In the genomic region with DNA sequence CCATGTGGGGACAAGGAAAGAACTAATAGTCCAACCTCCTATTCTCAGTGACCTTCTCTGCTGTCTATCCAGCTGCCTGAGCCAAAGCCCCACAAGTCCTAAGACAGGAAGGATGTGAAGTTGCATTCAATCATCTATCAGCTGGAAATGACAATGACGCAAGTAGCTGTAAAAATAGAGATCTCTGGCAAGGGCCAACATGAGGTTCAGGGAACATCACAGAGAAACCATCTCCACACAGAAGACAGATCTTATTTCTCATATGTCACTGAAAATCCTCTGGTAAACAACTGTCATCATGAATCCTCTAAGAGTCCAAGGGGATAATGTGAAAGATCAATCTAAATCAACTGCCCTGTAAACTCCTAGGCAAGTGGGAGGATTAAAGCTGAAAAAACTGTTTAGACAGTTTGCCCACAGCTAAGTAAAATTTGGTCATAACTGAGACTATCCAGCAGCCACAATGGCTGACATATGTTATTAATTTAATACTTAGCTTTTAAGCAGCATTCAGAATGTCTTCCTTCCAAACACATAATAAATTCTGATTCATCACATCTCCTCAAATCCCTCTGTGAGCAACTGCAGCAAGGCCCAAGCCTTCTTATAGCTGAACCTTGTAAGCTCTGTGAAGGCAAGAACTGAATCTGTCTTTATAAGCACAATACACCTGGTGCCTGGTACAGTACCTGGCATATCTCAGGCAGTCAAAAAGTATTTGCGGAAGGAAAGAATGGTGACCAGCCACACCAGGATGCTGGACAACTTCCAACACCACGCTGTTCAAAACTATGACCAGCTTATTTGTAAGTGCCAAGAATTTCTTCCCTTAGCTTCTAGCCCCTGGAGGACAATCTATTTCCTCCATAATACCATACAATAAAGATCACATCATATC, we compare ENCODE assay signal across 2 cellular contexts.
TF ChIP-seq lines count a peak whose summit lies in the region.

No MANE protein-coding gene starts in this region.

TF ChIP-seq in endothelial cell of umbilical vein, 7 proteins besides CTCF, POLR2A, EP300 and RAD21:
- no peak for TF ChIP-seq FOS (IDR thresholded peaks at IDR 0.05; ENCODE audit: borderline replicate concordance, insufficient read depth, low read length)
- TF ChIP-seq JUN (IDR thresholded peaks at IDR 0.05; ENCODE audit: borderline replicate concordance, insufficient read depth, insufficient read length, low read depth) = no peak
- no peak for TF ChIP-seq MAX (IDR thresholded peaks at IDR 0.05; ENCODE audit: insufficient read depth, insufficient read length)
- no peak for TF ChIP-seq MYC (IDR thresholded peaks at IDR 0.05; ENCODE audit: low read depth, low read length)
- no peak for TF ChIP-seq EZH2 (IDR thresholded peaks at IDR 0.05; ENCODE audit: borderline replicate concordance, low read depth, low read length, severe bottlenecking)
- no peak for TF ChIP-seq POLR2AphosphoS5 (IDR thresholded peaks at IDR 0.05; ENCODE audit: insufficient read depth, low read depth, low read length)
- TF ChIP-seq GATA2 (IDR thresholded peaks at IDR 0.05; ENCODE audit: insufficient read depth, insufficient read length, low read depth, low read length) = no peak

TF ChIP-seq in GM23338, 12 proteins besides CTCF, POLR2A, EP300 and RAD21:
- TF ChIP-seq JUNB (IDR thresholded peaks at IDR 0.05; ENCODE audit: unreplicated experiment) = no peak
- no peak for TF ChIP-seq ZNF331 (CRISPR knock-in tag; IDR thresholded peaks at IDR 0.05; ENCODE audit: low read depth)
- no peak for TF ChIP-seq CREB1 (CRISPR knock-in tag; IDR thresholded peaks at IDR 0.05; ENCODE audit: low read depth)
- TF ChIP-seq POLR2AphosphoS5 (IDR thresholded peaks at IDR 0.05; ENCODE audit: low read depth) = no peak
- TF ChIP-seq, protein P1, sequence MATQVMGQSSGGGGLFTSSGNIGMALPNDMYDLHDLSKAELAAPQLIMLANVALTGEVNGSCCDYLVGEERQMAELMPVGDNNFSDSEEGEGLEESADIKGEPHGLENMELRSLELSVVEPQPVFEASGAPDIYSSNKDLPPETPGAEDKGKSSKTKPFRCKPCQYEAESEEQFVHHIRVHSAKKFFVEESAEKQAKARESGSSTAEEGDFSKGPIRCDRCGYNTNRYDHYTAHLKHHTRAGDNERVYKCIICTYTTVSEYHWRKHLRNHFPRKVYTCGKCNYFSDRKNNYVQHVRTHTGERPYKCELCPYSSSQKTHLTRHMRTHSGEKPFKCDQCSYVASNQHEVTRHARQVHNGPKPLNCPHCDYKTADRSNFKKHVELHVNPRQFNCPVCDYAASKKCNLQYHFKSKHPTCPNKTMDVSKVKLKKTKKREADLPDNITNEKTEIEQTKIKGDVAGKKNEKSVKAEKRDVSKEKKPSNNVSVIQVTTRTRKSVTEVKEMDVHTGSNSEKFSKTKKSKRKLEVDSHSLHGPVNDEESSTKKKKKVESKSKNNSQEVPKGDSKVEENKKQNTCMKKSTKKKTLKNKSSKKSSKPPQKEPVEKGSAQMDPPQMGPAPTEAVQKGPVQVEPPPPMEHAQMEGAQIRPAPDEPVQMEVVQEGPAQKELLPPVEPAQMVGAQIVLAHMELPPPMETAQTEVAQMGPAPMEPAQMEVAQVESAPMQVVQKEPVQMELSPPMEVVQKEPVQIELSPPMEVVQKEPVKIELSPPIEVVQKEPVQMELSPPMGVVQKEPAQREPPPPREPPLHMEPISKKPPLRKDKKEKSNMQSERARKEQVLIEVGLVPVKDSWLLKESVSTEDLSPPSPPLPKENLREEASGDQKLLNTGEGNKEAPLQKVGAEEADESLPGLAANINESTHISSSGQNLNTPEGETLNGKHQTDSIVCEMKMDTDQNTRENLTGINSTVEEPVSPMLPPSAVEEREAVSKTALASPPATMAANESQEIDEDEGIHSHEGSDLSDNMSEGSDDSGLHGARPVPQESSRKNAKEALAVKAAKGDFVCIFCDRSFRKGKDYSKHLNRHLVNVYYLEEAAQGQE (IDR thresholded peaks at IDR 0.05; ENCODE audit: unreplicated experiment) = no peak
- TF ChIP-seq EZH2phosphoT487 (IDR thresholded peaks at IDR 0.05; ENCODE audit: unreplicated experiment) = no peak
- TF ChIP-seq STAT1 (IDR thresholded peaks at IDR 0.05; ENCODE audit: unreplicated experiment) = no peak
- TF ChIP-seq, protein P2, sequence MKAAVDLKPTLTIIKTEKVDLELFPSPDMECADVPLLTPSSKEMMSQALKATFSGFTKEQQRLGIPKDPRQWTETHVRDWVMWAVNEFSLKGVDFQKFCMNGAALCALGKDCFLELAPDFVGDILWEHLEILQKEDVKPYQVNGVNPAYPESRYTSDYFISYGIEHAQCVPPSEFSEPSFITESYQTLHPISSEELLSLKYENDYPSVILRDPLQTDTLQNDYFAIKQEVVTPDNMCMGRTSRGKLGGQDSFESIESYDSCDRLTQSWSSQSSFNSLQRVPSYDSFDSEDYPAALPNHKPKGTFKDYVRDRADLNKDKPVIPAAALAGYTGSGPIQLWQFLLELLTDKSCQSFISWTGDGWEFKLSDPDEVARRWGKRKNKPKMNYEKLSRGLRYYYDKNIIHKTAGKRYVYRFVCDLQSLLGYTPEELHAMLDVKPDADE (IDR thresholded peaks at IDR 0.05) = no peak
- no peak for TF ChIP-seq ZNF114 (CRISPR knock-in tag; IDR thresholded peaks at IDR 0.05)
- TF ChIP-seq EZH2 (IDR thresholded peaks at IDR 0.05; ENCODE audit: low read depth, unreplicated experiment) = no peak
- TF ChIP-seq, protein P3, sequence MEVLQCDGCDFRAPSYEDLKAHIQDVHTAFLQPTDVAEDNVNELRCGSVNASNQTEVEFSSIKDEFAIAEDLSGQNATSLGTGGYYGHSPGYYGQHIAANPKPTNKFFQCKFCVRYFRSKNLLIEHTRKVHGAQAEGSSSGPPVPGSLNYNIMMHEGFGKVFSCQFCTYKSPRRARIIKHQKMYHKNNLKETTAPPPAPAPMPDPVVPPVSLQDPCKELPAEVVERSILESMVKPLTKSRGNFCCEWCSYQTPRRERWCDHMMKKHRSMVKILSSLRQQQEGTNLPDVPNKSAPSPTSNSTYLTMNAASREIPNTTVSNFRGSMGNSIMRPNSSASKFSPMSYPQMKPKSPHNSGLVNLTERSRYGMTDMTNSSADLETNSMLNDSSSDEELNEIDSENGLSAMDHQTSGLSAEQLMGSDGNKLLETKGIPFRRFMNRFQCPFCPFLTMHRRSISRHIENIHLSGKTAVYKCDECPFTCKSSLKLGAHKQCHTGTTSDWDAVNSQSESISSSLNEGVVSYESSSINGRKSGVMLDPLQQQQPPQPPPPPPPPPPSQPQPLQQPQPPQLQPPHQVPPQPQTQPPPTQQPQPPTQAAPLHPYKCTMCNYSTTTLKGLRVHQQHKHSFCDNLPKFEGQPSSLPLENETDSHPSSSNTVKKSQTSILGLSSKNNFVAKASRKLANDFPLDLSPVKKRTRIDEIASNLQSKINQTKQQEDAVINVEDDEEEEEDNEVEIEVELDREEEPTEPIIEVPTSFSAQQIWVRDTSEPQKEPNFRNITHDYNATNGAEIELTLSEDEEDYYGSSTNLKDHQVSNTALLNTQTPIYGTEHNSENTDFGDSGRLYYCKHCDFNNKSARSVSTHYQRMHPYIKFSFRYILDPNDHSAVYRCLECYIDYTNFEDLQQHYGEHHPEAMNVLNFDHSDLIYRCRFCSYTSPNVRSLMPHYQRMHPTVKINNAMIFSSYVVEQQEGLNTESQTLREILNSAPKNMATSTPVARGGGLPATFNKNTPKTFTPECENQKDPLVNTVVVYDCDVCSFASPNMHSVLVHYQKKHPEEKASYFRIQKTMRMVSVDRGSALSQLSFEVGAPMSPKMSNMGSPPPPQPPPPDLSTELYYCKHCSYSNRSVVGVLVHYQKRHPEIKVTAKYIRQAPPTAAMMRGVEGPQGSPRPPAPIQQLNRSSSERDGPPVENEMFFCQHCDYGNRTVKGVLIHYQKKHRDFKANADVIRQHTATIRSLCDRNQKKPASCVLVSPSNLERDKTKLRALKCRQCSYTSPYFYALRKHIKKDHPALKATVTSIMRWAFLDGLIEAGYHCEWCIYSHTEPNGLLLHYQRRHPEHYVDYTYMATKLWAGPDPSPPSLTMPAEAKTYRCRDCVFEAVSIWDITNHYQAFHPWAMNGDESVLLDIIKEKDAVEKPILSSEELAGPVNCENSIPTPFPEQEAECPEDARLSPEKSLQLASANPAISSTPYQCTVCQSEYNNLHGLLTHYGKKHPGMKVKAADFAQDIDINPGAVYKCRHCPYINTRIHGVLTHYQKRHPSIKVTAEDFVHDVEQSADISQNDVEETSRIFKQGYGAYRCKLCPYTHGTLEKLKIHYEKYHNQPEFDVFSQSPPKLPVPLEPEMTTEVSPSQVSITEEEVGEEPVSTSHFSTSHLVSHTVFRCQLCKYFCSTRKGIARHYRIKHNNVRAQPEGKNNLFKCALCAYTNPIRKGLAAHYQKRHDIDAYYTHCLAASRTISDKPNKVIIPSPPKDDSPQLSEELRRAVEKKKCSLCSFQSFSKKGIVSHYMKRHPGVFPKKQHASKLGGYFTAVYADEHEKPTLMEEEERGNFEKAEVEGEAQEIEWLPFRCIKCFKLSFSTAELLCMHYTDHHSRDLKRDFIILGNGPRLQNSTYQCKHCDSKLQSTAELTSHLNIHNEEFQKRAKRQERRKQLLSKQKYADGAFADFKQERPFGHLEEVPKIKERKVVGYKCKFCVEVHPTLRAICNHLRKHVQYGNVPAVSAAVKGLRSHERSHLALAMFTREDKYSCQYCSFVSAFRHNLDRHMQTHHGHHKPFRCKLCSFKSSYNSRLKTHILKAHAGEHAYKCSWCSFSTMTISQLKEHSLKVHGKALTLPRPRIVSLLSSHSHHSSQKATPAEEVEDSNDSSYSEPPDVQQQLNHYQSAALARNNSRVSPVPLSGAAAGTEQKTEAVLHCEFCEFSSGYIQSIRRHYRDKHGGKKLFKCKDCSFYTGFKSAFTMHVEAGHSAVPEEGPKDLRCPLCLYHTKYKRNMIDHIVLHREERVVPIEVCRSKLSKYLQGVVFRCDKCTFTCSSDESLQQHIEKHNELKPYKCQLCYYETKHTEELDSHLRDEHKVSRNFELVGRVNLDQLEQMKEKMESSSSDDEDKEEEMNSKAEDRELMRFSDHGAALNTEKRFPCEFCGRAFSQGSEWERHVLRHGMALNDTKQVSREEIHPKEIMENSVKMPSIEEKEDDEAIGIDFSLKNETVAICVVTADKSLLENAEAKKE (CRISPR knock-in tag; IDR thresholded peaks at IDR 0.05) = no peak
- TF ChIP-seq NANOG (IDR thresholded peaks at IDR 0.05; ENCODE audit: borderline replicate concordance) = no peak
TF ChIP-seq in GM23338: peak in this region for 0.
